12 cellular contexts compared by ENCODE assay signal in genomic region chr14:61406670-61407069, GRCh38.
A peak's percentile ranks its signal among the peaks of the same experiment; 100 is the strongest.
DNase-seq lines count a peak whose midpoint lies in the region; ATAC-seq lines count a peak whose summit lies in the region.
"Had no signal": no experiment of that assay in that cellular context is flagged by ENCODE, and none has a peak within 500 bp of the region (broad histone marks: within the 10 kb centered on the region; RNA-seq: fewer than 3 reads in every experiment).

No MANE protein-coding gene starts in this region.

- H3K36me3 ChIP-seq in mesendoderm (ENCODE audit: control insufficient read depth, insufficient read depth, low read length), result no peaks in the 10 kb centered on the region
- H3K36me3 ChIP-seq: MG63 had no signal

- H4K8ac ChIP-seq in mesendoderm (ENCODE audit: low read depth, low read length), result no peak overlapping the region

- no peaks in the 10 kb centered on the region for H3K79me1 ChIP-seq in mesendoderm (ENCODE audit: low read length)

- H3K4me3 ChIP-seq in mesendoderm (ENCODE audit: low read length), result no peak overlapping the region
- H3K4me3 ChIP-seq: MG63 had no signal

- H3K4me1 Mint-ChIP-seq in activated naive CD4-positive, alpha-beta T cell treated with anti-CD3 and anti-CD28 coated beads for 36 hours (ENCODE audit: low read depth), result peaks cover 64% of the 10 kb centered on the region

- WGBS in mesendoderm (ENCODE audit: extremely low coverage, insufficient coverage, low lambda C conversion rate), result no CpG with 5 or more reads among the region's 6 CpGs

- H3K56ac ChIP-seq in mesendoderm (ENCODE audit: low read length), result no peak overlapping the region

- H3K9ac ChIP-seq in mesendoderm (ENCODE audit: low read length), result no peak overlapping the region

- CTCF ChIA-PET in activated naive CD4-positive, alpha-beta T cell treated with anti-CD3 and anti-CD28 coated beads for 36 hours (lab: Charles Lee), result interaction anchor here (0.7 to 1.5 kb wide), 3 partner anchors 13 to 431 kb away, joined by 3 to 4 read pairs (median 3); no protein-coding TSS in a partner anchor

- H3K4ac ChIP-seq in mesendoderm (ENCODE audit: low read depth, low read length), result peak overlapping the region; percentile 28

- peak overlapping the region; percentile 15 for H3K27ac ChIP-seq in mesendoderm (ENCODE audit: low read depth, low read length)

- intact Hi-C loops in activated naive CD4-positive, alpha-beta T cell treated with anti-CD3 and anti-CD28 coated beads for 36 hours (cut with micrococcal nuclease), result loop anchor here (1.0 to 2.0 kb wide), 6 partner anchors 10 to 78 kb away; no protein-coding TSS in a partner anchor

- H3K27me3 Mint-ChIP-seq in activated naive CD4-positive, alpha-beta T cell treated with anti-CD3 and anti-CD28 coated beads for 36 hours (ENCODE audit: low read depth), result no peaks in the 10 kb centered on the region

- H3K9me3 Mint-ChIP-seq in activated naive CD4-positive, alpha-beta T cell treated with anti-CD3 and anti-CD28 coated beads for 36 hours, result no peaks in the 10 kb centered on the region

- no peak overlapping the region for H4K5ac ChIP-seq in mesendoderm (ENCODE audit: low read length)

- ATAC-seq in HG02678 (IDR thresholded peaks at IDR 0.05; ENCODE audit: unreplicated experiment), result no peak

- peak overlapping the region; percentile 41 for H3K4me3 Mint-ChIP-seq in activated naive CD4-positive, alpha-beta T cell treated with anti-CD3 and anti-CD28 coated beads for 36 hours

- H3K23ac ChIP-seq in mesendoderm (ENCODE audit: low read length), result no peak overlapping the region

- H3K4me2 ChIP-seq in mesendoderm (ENCODE audit: low read length), result no peak overlapping the region

- no peak overlapping the region for H3K18ac ChIP-seq in mesendoderm (ENCODE audit: low read length)

- no peaks in the 10 kb centered on the region for H3K27me3 ChIP-seq in mesendoderm (ENCODE audit: insufficient read depth, low read length, poor library complexity)
- H3K27me3 ChIP-seq: MG63 had no signal

- H3K4me1 ChIP-seq in mesendoderm (ENCODE audit: control insufficient read depth, low read depth, low read length), result peaks cover 7% of the 10 kb centered on the region

- H3K36me3 Mint-ChIP-seq in activated naive CD4-positive, alpha-beta T cell treated with anti-CD3 and anti-CD28 coated beads for 36 hours (ENCODE audit: low read depth), result peaks cover 7% of the 10 kb centered on the region

- no peaks in the 10 kb centered on the region for H3K79me2 ChIP-seq in mesendoderm (ENCODE audit: control insufficient read depth, insufficient read depth, low read length)

- peak overlapping the region; percentile 82 for H3K27ac Mint-ChIP-seq in activated naive CD4-positive, alpha-beta T cell treated with anti-CD3 and anti-CD28 coated beads for 36 hours

- no peak overlapping the region for H2BK120ac ChIP-seq in mesendoderm (ENCODE audit: low read depth, low read length)

- H2AK5ac ChIP-seq in mesendoderm (ENCODE audit: low read length), result no peak overlapping the region

- H2BK15ac ChIP-seq in mesendoderm (replicated peaks; ENCODE audit: low read depth), result no peak overlapping the region

- H2BK5ac ChIP-seq in mesendoderm (ENCODE audit: low read length), result no peak overlapping the region

- peak; percentile 54 for DNase-seq in stimulated activated CD4-positive, alpha-beta T cell treated with anti-CD3 and anti-CD28 coated beads, Interleukin-15, amount 100 ng/mL, for 24 hours
- no peak for DNase-seq in stimulated activated CD4-positive, alpha-beta T cell treated with anti-CD3 and anti-CD28 coated beads, Interleukin-2, amount 100 ng/mL, for 48 hours
- peak; percentile 65 for DNase-seq in activated naive CD4-positive, alpha-beta T cell treated with anti-CD3 and anti-CD28 coated beads for 36 hours
- DNase-seq in mesendoderm (peak; percentile 73), SW480 (ENCODE audit: low spot score) (no peak), iPS-NIHi7 (ENCODE audit: extremely low spot score) (no peak), SHP77 (lab: John Stamatoyannopoulos, UW) (no peak)
- DNase-seq: anterior cingulate cortex, MG63, NCI-H446 treated with DMSO at 0.1 percent for 48 hours, OCI-M1 had no signal

Comparison
In these comparisons a context has a peak if more than half of its experiments do, and no peak if none do; other contexts are left out.
1. DNase-seq: peak in stimulated activated CD4-positive, alpha-beta T cell treated with anti-CD3 and anti-CD28 coated beads, Interleukin-15, amount 100 ng/mL, for 24 hours (single experiment), activated naive CD4-positive, alpha-beta T cell treated with anti-CD3 and anti-CD28 coated beads for 36 hours (single experiment) and mesendoderm (single experiment); none in stimulated activated CD4-positive, alpha-beta T cell treated with anti-CD3 and anti-CD28 coated beads, Interleukin-2, amount 100 ng/mL, for 48 hours (0 of 2), SW480 (single experiment), iPS-NIHi7 (single experiment) and SHP77 (0 of 2).